ENCODE assay signal across 7 cellular contexts in genomic region chr13:89434624-89435023, GRCh38.
A peak's percentile ranks its signal among the peaks of the same experiment; 100 is the strongest.
DNase-seq lines count a peak whose midpoint lies in the region; ATAC-seq and TF ChIP-seq lines count a peak whose summit lies in the region.
"Not testable (repeated sequence)": the region's sequence is repeated elsewhere in the genome, so short reads cannot be mapped to it uniquely, and the experiment has no call there.

No MANE protein-coding gene starts in this region.

- H3K4me1 Mint-ChIP-seq in MCF 10A (ENCODE audit: insufficient read depth, unreplicated experiment): not testable (repeated sequence)

- POLR2A ChIA-PET in HCT116 (lab: Charles Lee); MCF 10A (lab: Yijun Ruan, JAX): not testable (repeated sequence)

- not testable (repeated sequence) for H3K36me3 ChIP-seq in HCT116 (ENCODE audit: control insufficient read depth in 1 of 2, insufficient read depth in 2 of 2, low read length in 2 of 2)

- DNase-seq in HCT116 (ENCODE audit: low read depth, low spot score): peak; percentile 1
- DNase-seq in NCI-H526 (lab: John Stamatoyannopoulos, UW): peak; percentile 16 to 25
- DNase-seq in SK-MEL-5 (ENCODE audit: low read depth, low spot score): peak; percentile 90
- DNase-seq in MCF 10A (ENCODE audit: unreplicated experiment): peak; percentile 57
- DNase-seq in fibroblast of peridontal ligament (ENCODE audit: extremely low read depth): peak; percentile 13
- DNase-seq in kidney tubule cell (ENCODE audit: low spot score): peak; percentile 10

- in situ Hi-C loops in SK-MEL-5 (cut with HindIII; ENCODE audit: low pct_unique_long_range_greater_than_20kb, low sequenced_read_pairs): not testable (repeated sequence)

- H3K27ac Mint-ChIP-seq in MCF 10A (ENCODE audit: low read depth, unreplicated experiment): not testable (repeated sequence)

- intact Hi-C loops in HCT116 (cut with micrococcal nuclease): not testable (repeated sequence)
- intact Hi-C loops in MCF 10A (cut with micrococcal nuclease): loop anchor here (2.0 to 5.0 kb wide), 3 partner anchors 260 to 1433 kb away; no protein-coding TSS in a partner anchor

- H3K4me1 ChIP-seq in HCT116 (ENCODE audit: control insufficient read depth in 1 of 2, insufficient read depth in 2 of 2, low read length in 2 of 2): not testable (repeated sequence)

- H3K27ac ChIP-seq in C4-2B; HCT116 (ENCODE audit: low read depth, low read length): not testable (repeated sequence)

- TF ChIP-seq POLR2A in HCT116 (IDR thresholded peaks at IDR 0.05; ENCODE audit: borderline replicate concordance, extremely low read depth, insufficient read depth, insufficient read length): not testable (repeated sequence)

- H4K20me1 ChIP-seq in HCT116 (ENCODE audit: insufficient read depth): not testable (repeated sequence)

- not testable (repeated sequence) for H3K9ac ChIP-seq in HCT116 (ENCODE audit: low read length)

- H3K9me2 ChIP-seq in HCT116 (ENCODE audit: insufficient read depth): not testable (repeated sequence)

- H2AFZ ChIP-seq in HCT116 (ENCODE audit: low read depth, low read length, poor library complexity, severe bottlenecking): not testable (repeated sequence)

- not testable (repeated sequence) for BruUV-seq in HCT116 (replicated peaks; lab: Mats Ljungman, UMichigan); MCF 10A (replicated peaks; lab: Mats Ljungman, UMichigan)

- H3K4me2 ChIP-seq in HCT116 (ENCODE audit: low read length): not testable (repeated sequence)

- TF ChIP-seq CTCF in C4-2B (conservative IDR thresholded peaks at IDR 0.05) (peak; percentile 13; the same call in 1 of the 2 replicates), MCF 10A (IDR thresholded peaks at IDR 0.05; ENCODE audit: unreplicated experiment) (peak; percentile 27)
- not testable (repeated sequence) for TF ChIP-seq CTCF in HCT116 (IDR thresholded peaks at IDR 0.05 in 2 of 3, conservative IDR thresholded peaks at IDR 0.05 in 1 of 3; ENCODE audit: borderline replicate concordance in 1 of 3, insufficient read depth in 1 of 3, low read depth in 2 of 3, low read length in 2 of 3)

- not testable (repeated sequence) for H3K36me3 Mint-ChIP-seq in MCF 10A (ENCODE audit: insufficient read depth, unreplicated experiment)

- not testable (repeated sequence) for H3K27me3 ChIP-seq in HCT116 (ENCODE audit: insufficient read depth, low read length)

- not testable (repeated sequence) for H3K9me3 Mint-ChIP-seq in MCF 10A (ENCODE audit: unreplicated experiment)

- not testable (repeated sequence) for H3K9me3 ChIP-seq in HCT116 (ENCODE audit: control insufficient read depth in 1 of 2, insufficient read depth in 1 of 2, low read depth in 1 of 2, low read length in 2 of 2)

- H3K4me3 Mint-ChIP-seq in MCF 10A (ENCODE audit: unreplicated experiment): not testable (repeated sequence)

- not testable (repeated sequence) for H3K79me2 ChIP-seq in HCT116 (ENCODE audit: insufficient read depth, low read length)

- TF ChIP-seq RAD21 in HCT116 (IDR thresholded peaks at IDR 0.05; ENCODE audit: low read depth): not testable (repeated sequence)

- H3K27me3 Mint-ChIP-seq in MCF 10A (ENCODE audit: insufficient read depth, unreplicated experiment): not testable (repeated sequence)

- CTCF ChIA-PET in HCT116 (lab: Charles Lee) (interaction anchor here (1.4 kb wide), 1 partner anchor 261 kb away, joined by 7 read pairs; no protein-coding TSS in a partner anchor), MCF 10A (lab: Yijun Ruan, JAX) (interaction anchor here (0.6 to 1.9 kb wide), 9 partner anchors 26 to 1543 kb away, joined by 3 to 22 read pairs (median 3); no protein-coding TSS in a partner anchor)

- not testable (repeated sequence) for H3K4me3 ChIP-seq in HCT116 (replicated peaks in 1 of 2; ENCODE audit: low read depth in 1 of 2, low read length in 2 of 2)

- ATAC-seq in HCT116: not testable (repeated sequence)

- RAD21 ChIA-PET in HCT116 (lab: Charles Lee; ENCODE audit: low non-redundant PET in 1 of 2, low total read pairs in 2 of 2, uncharacterized antibody in 2 of 2, unreplicated experiment in 2 of 2): not testable (repeated sequence)

Comparison
In these comparisons a context has a peak if more than half of its experiments do, and no peak if none do; other contexts are left out.
1. DNase-seq: peak in every context shown above with its lines; median percentile 90 in SK-MEL-5; 57 in MCF 10A; 20 in NCI-H526; 13 in fibroblast of peridontal ligament; 10 in kidney tubule cell; 1 in HCT116.